Comparison of ENCODE assay signal across 27 cellular contexts in genomic region chr3:14245822-14246221, GRCh38.
"Had no signal": no experiment of that assay in that cellular context is flagged by ENCODE, and none has a peak within 500 bp of the region (broad histone marks: within the 10 kb centered on the region; RNA-seq: fewer than 3 reads in every experiment).

No MANE protein-coding gene starts in this region.

- DNase-seq: hypothalamus; left colon; left lung; lower lobe of right lung; mammary epithelial cell; mesendoderm; naive B cell; natural killer cell; ovary; right lobe of liver; stimulated activated CD4-positive, alpha-beta T cell treated with anti-CD3 and anti-CD28 coated beads, Interleukin-12 subunit alpha, Interleukin-12 subunit beta, amount 100 ng/mL, for 4 hours; stimulated activated CD4-positive, alpha-beta T cell treated with anti-CD3 and anti-CD28 coated beads, Interleukin-15, amount 100 ng/mL, for 24 hours; stimulated activated CD4-positive, alpha-beta T cell treated with anti-CD3 and anti-CD28 coated beads, Interleukin-2, amount 100 ng/mL, for 24 hours; stimulated activated CD4-positive, alpha-beta T cell treated with anti-CD3 and anti-CD28 coated beads, Interleukin-4, amount 100 ng/mL, for 1 hour; stimulated activated naive B cell treated with anti-CD40 and anti-IgM and Interleukin-4, amounts not matched to agents 10 μg/mL and 1 μg/mL and 100 μg/mL, for 72 hours; stimulated activated naive CD8-positive, alpha-beta T cell treated with anti-CD3 and anti-CD28 coated beads, Interleukin-15, Interleukin-2, amounts not matched to agents 100 U/mL and 50 U/mL, for 24 hours; stomach; testis; tibial artery; trophoblast cell; upper lobe of right lung had no signal

- H3K36me3 Mint-ChIP-seq: mesothelial cell of epicardium; naive B cell; natural killer cell; stimulated activated naive B cell treated with anti-CD40 and anti-IgM and Interleukin-4, amounts not matched to agents 10 μg/mL and 1 μg/mL and 100 μg/mL, for 72 hours had no signal

- H3K4me1 ChIP-seq: left lung, lower lobe of right lung, right atrium auricular region, right lobe of liver, stomach, tibial artery, upper lobe of right lung had no signal

- H3K27ac Mint-ChIP-seq: mesothelial cell of epicardium; naive B cell; natural killer cell; progenitor cell of endocrine pancreas; stimulated activated naive B cell treated with anti-CD40 and anti-IgM and Interleukin-4, amounts not matched to agents 10 μg/mL and 1 μg/mL and 100 μg/mL, for 72 hours had no signal

- H3K9me3 Mint-ChIP-seq: naive B cell; natural killer cell; stimulated activated naive B cell treated with anti-CD40 and anti-IgM and Interleukin-4, amounts not matched to agents 10 μg/mL and 1 μg/mL and 100 μg/mL, for 72 hours had no signal

- H3K27ac ChIP-seq: left lung, lower lobe of right lung, ovary, right atrium auricular region, right lobe of liver, stomach, testis, tibial artery, upper lobe of right lung had no signal

- H3K4me1 Mint-ChIP-seq: naive B cell; natural killer cell; stimulated activated naive B cell treated with anti-CD40 and anti-IgM and Interleukin-4, amounts not matched to agents 10 μg/mL and 1 μg/mL and 100 μg/mL, for 72 hours had no signal

- ATAC-seq: left colon; left lung; lower lobe of right lung; natural killer cell; stimulated activated naive B cell treated with anti-CD40 and anti-IgM and Interleukin-4, amounts not matched to agents 10 μg/mL and 1 μg/mL and 100 μg/mL, for 72 hours; stimulated activated naive CD8-positive, alpha-beta T cell treated with anti-CD3 and anti-CD28 coated beads, Interleukin-15, Interleukin-2, amounts not matched to agents 100 U/mL and 50 U/mL, for 24 hours; upper lobe of right lung had no signal

- H3K27me3 ChIP-seq: left lung, ovary, right atrium auricular region, right lobe of liver, stomach, testis, upper lobe of right lung had no signal

- H3K4me3 ChIP-seq: left lung, lower lobe of right lung, ovary, right atrium auricular region, right lobe of liver, skin epidermis, stomach, testis, tibial artery, upper lobe of right lung had no signal

- H3K36me3 ChIP-seq: left lung, lower lobe of right lung, ovary, right atrium auricular region, right lobe of liver, stomach, tibial artery, upper lobe of right lung had no signal

- H3K9me3 ChIP-seq: left lung, lower lobe of right lung, ovary, right atrium auricular region, right lobe of liver, stomach, testis, tibial artery, upper lobe of right lung had no signal

- H3K4me3 Mint-ChIP-seq: mesothelial cell of epicardium; naive B cell; natural killer cell; stimulated activated naive B cell treated with anti-CD40 and anti-IgM and Interleukin-4, amounts not matched to agents 10 μg/mL and 1 μg/mL and 100 μg/mL, for 72 hours had no signal

- FAIRE-seq: keratinocyte, urothelium cell line had no signal
